8 cellular contexts compared by ENCODE assay signal in genomic region chr1:149811514-149811889, GRCh38. TPM values are rescaled to one million over a fixed set of nuclear protein-coding genes. Genes with fewer than 3 reads are reported as not detected.
A peak's percentile ranks its signal among the peaks of the same experiment; 100 is the strongest.
DNase-seq lines count a peak whose midpoint lies in the region; ATAC-seq lines count a peak whose summit lies in the region.
"Not testable (repeated sequence)": the region's sequence is repeated elsewhere in the genome, so short reads cannot be mapped to it uniquely, and the experiment has no call there.

No MANE protein-coding gene starts in this region.

- peak; percentile 23 for ATAC-seq in GM21717 (IDR thresholded peaks at IDR 0.05; ENCODE audit: unreplicated experiment)
- peak; percentile 26 for ATAC-seq in stimulated activated naive CD8-positive, alpha-beta T cell treated with anti-CD3 and anti-CD28 coated beads, Interleukin-15, Interleukin-2, amounts not matched to agents 100 U/mL and 50 U/mL, for 24 hours

- not testable (repeated sequence) for H3K4me1 ChIP-seq in HUES6 (ENCODE audit: control insufficient read depth, insufficient read depth, low read length); mesodermal cell (ENCODE audit: control insufficient read depth, insufficient read depth, low read length, poor library complexity, severe bottlenecking)

- peaks cover 13% of the 10 kb centered on the region for H3K4me1 Mint-ChIP-seq in activated naive CD4-positive, alpha-beta T cell treated with anti-CD3 and anti-CD28 coated beads for 36 hours (ENCODE audit: low read depth)

- H3K36me3 Mint-ChIP-seq in activated naive CD4-positive, alpha-beta T cell treated with anti-CD3 and anti-CD28 coated beads for 36 hours (ENCODE audit: low read depth), result not testable (repeated sequence)

- peak overlapping the region; percentile 89 for H3K4me3 Mint-ChIP-seq in activated naive CD4-positive, alpha-beta T cell treated with anti-CD3 and anti-CD28 coated beads for 36 hours

- not testable (repeated sequence) for H3K27ac ChIP-seq in HUES6 (ENCODE audit: low read depth, low read length)
- peak overlapping the region; percentile 45 for H3K27ac ChIP-seq in mesodermal cell (ENCODE audit: low read depth, low read length, severe bottlenecking)

- H3K9me3 ChIP-seq in HUES6 (ENCODE audit: control insufficient read depth, insufficient read depth, low read depth, low read length); mesodermal cell (ENCODE audit: control insufficient read depth, low read length): not testable (repeated sequence)

- not testable (repeated sequence) for H3K36me3 ChIP-seq in HUES6 (ENCODE audit: control insufficient read depth, insufficient read depth, low read length); mesodermal cell (ENCODE audit: control insufficient read depth, insufficient read depth, low read length)

- DNase-seq in DMS53 (lab: John Stamatoyannopoulos, UW) (peak; percentile 51), RKO (ENCODE audit: low spot score) (peak; percentile 74), fibroblast of gingiva (ENCODE audit: low read depth) (peak; percentile 0)
- peak; percentile 60 for DNase-seq in activated naive CD4-positive, alpha-beta T cell treated with anti-CD3 and anti-CD28 coated beads for 36 hours
- peak; percentile 14 for DNase-seq in stimulated activated naive CD8-positive, alpha-beta T cell treated with anti-CD3 and anti-CD28 coated beads, Interleukin-15, Interleukin-2, amounts not matched to agents 100 U/mL and 50 U/mL, for 24 hours

- peak overlapping the region; percentile 72 for H3K4me3 ChIP-seq in HUES6 (ENCODE audit: low read depth, low read length)
- peak overlapping the region; percentile 27 for H3K4me3 ChIP-seq in mesodermal cell (ENCODE audit: extremely low read depth, insufficient read depth, low read length, poor library complexity, severe bottlenecking)

- H3K9me3 Mint-ChIP-seq in activated naive CD4-positive, alpha-beta T cell treated with anti-CD3 and anti-CD28 coated beads for 36 hours, result not testable (repeated sequence)

- not testable (repeated sequence) for H3K27me3 ChIP-seq in HUES6 (ENCODE audit: control insufficient read depth, insufficient read depth, low read length)

- H3K27ac Mint-ChIP-seq in activated naive CD4-positive, alpha-beta T cell treated with anti-CD3 and anti-CD28 coated beads for 36 hours, result peak overlapping the region; percentile 99

- H3K27me3 Mint-ChIP-seq in activated naive CD4-positive, alpha-beta T cell treated with anti-CD3 and anti-CD28 coated beads for 36 hours (ENCODE audit: low read depth), result not testable (repeated sequence)

- CTCF ChIA-PET in activated naive CD4-positive, alpha-beta T cell treated with anti-CD3 and anti-CD28 coated beads for 36 hours (lab: Charles Lee), result not testable (repeated sequence)

- 0% methylated on average over 3 of the region's 14 CpGs; no CpG with 5 or more reads in 1 of the 2 experiments for WGBS in mesodermal cell (ENCODE audit: insufficient coverage in 2 of 2), 2 experiments

- intact Hi-C loops in activated naive CD4-positive, alpha-beta T cell treated with anti-CD3 and anti-CD28 coated beads for 36 hours (cut with micrococcal nuclease), result not testable (repeated sequence)

- H3K9ac ChIP-seq in HUES6 (ENCODE audit: low read length), result peak overlapping the region; percentile 83

RNA-seq across cellular contexts. Expression of gene FCGR1A, which starts 29.0 kb away (rescaled TPM):
- total RNA-seq in activated naive CD4-positive, alpha-beta T cell treated with anti-CD3 and anti-CD28 coated beads for 36 hours, result not detected
- polyA plus RNA-seq in mesodermal cell (2013, experiment 1 of 2), result not detected
- polyA plus RNA-seq in mesodermal cell (2013, experiment 2 of 2), result not detected

Comparison
In these comparisons a context has a peak if more than half of its experiments do, and no peak if none do; other contexts are left out.
1. DNase-seq: peak in every context shown above with its lines; median percentile 74 in RKO; 60 in activated naive CD4-positive, alpha-beta T cell treated with anti-CD3 and anti-CD28 coated beads for 36 hours; 51 in DMS53; 14 in stimulated activated naive CD8-positive, alpha-beta T cell treated with anti-CD3 and anti-CD28 coated beads, Interleukin-15, Interleukin-2, amounts not matched to agents 100 U/mL and 50 U/mL, for 24 hours; 0 in fibroblast of gingiva.